14 cellular contexts compared by ENCODE assay signal in genomic region chr6:37452522-37452921, GRCh38.
"Had no signal": no experiment of that assay in that cellular context is flagged by ENCODE, and none has a peak within 500 bp of the region (broad histone marks: within the 10 kb centered on the region; RNA-seq: fewer than 3 reads in every experiment).

No MANE protein-coding gene starts in this region.

- ATAC-seq: heart right ventricle, left lung had no signal

- H3K9me3 ChIP-seq: heart right ventricle, left lung had no signal

- H3K36me3 ChIP-seq: neural progenitor cell had no signal

- H3K4me1 Mint-ChIP-seq: neural progenitor cell had no signal

- H3K4me1 ChIP-seq: heart right ventricle, left lung, neural progenitor cell, parathyroid adenoma had no signal

- H2AFZ ChIP-seq: neural progenitor cell, parathyroid adenoma had no signal

- H3K4me2 ChIP-seq: neural progenitor cell had no signal

- H3K27ac ChIP-seq: cardiac muscle cell, heart right ventricle, left lung, neural progenitor cell, parathyroid adenoma, skin epidermis had no signal

- H3K9me3 Mint-ChIP-seq: neural progenitor cell had no signal

- H3K4me3 Mint-ChIP-seq: neural progenitor cell had no signal

- H3K9ac ChIP-seq: neural progenitor cell, parathyroid adenoma had no signal

- H3K27ac Mint-ChIP-seq: neural progenitor cell had no signal

- H3K4me3 ChIP-seq: cardiac muscle cell, heart right ventricle, left lung, neural progenitor cell, skin epidermis had no signal

- H3K27me3 ChIP-seq: cardiac muscle cell, heart right ventricle, left lung, neural progenitor cell had no signal

- DNase-seq: activated gamma-delta T cell treated with Interleukin-2 at 50 U/mL for 16 hours, foreskin melanocyte, heart right ventricle, islet precursor cell, left lung, mesendoderm, retina, SHP77 treated with DMSO at 0.1 percent for 48 hours, substantia nigra, trophoblast cell had no signal
